In genomic region chr10:75817224-75817623, GRCh38 we compare ENCODE assay signal across 25 cellular contexts.
DNase-seq lines count a peak whose midpoint lies in the region; ATAC-seq, FAIRE-seq and TF ChIP-seq lines count a peak whose summit lies in the region.
"Had no signal": no experiment of that assay in that cellular context is flagged by ENCODE, and none has a peak within 500 bp of the region (broad histone marks: within the 10 kb centered on the region; RNA-seq: fewer than 3 reads in every experiment).

No MANE protein-coding gene starts in this region.

- FAIRE-seq in HTR-8/SVneo (lab: Jason Lieb, UNC) (peak; percentile 33), islet of Langerhans (lab: Jason Lieb, UNC) (peak; percentile 43)
- FAIRE-seq: A204.1, GM12891, GM19239 had no signal

- H3K27me3 ChIP-seq in heart right ventricle (no peaks in the 10 kb centered on the region), heart left ventricle (no peaks in the 10 kb centered on the region)
- H3K27me3 ChIP-seq: BE2C, BLaER1 had no signal

- H3K4me1 ChIP-seq in heart right ventricle: peaks cover 0 to 17% (median 0%) of the 10 kb centered on the region in 9 donors
- H3K4me1 ChIP-seq in heart left ventricle: peaks cover 0 to 12% (median 0%) of the 10 kb centered on the region in 12 donors
- H3K4me1 ChIP-seq: BE2C, BLaER1 had no signal

- ATAC-seq in heart right ventricle (peak in 5 of 8 donors; percentile 26 to 56 (median 29)), heart left ventricle (no peak)

- TF ChIP-seq CTCF in heart right ventricle (IDR thresholded peaks at IDR 0.05): no peak
- no peak for TF ChIP-seq CTCF in heart left ventricle (IDR thresholded peaks at IDR 0.05)

- DNase-seq in heart right ventricle (no peak), heart left ventricle (no peak), HTR-8/SVneo (ENCODE audit: insufficient read length, low spot score) (no peak), SIG-M5 (lab: John Stamatoyannopoulos, UW) (no peak), middle frontal gyrus (ENCODE audit: extremely low spot score, low spot score) (no peak)
- DNase-seq: 8988T; ACHN; BE2C; C1 segment of cervical spinal cord; CD4-positive, alpha-beta memory T cell; CD4-positive, CD25-positive, alpha-beta regulatory T cell; CD8-positive, alpha-beta memory T cell; COR-L47; DMS 273 treated with DMSO at 0.1 percent for 48 hours; DMS153; DMS53; DMS79; DND-41; EL; GDM1 had no signal

- WGBS in heart right ventricle, 2 donors: 0 to 17% methylated on average over 1 of the region's 1 CpG
- 0 to 28% (median 5%) methylated on average over 1 of the region's 1 CpG for WGBS in heart left ventricle, 4 donors

- H3K9me3 ChIP-seq in heart right ventricle (peaks cover 0 to 4% (median 0%) of the 10 kb centered on the region in 11 donors), heart left ventricle (peaks cover 0 to 2% (median 0%) of the 10 kb centered on the region in 12 donors)
- H3K9me3 ChIP-seq: BE2C, BLaER1 had no signal

- H3K4me3 ChIP-seq in heart right ventricle: no peak overlapping the region
- no peak overlapping the region for H3K4me3 ChIP-seq in heart left ventricle
- H3K4me3 ChIP-seq: BLaER1 had no signal

- H3K27ac ChIP-seq in heart right ventricle: no peak overlapping the region
- no peak overlapping the region for H3K27ac ChIP-seq in heart left ventricle
- H3K27ac ChIP-seq: BLaER1 had no signal

- intact Hi-C loops in heart right ventricle (cut with DNase I): no loop called here
- intact Hi-C loops in heart left ventricle (cut with DNase I): no loop called here

- TF ChIP-seq POLR2A in heart left ventricle (IDR thresholded peaks at IDR 0.05): no peak

- no peaks in the 10 kb centered on the region for H3K36me3 ChIP-seq in heart right ventricle
- H3K36me3 ChIP-seq in heart left ventricle: no peaks in the 10 kb centered on the region
- H3K36me3 ChIP-seq: BE2C, BLaER1 had no signal

Comparison
In these comparisons a context has a peak if more than half of its experiments do, and no peak if none do; other contexts are left out.
1. ATAC-seq: peak in heart right ventricle (5 of 8); none in heart left ventricle (0 of 4).